Comparison of ENCODE assay signal across 2 cellular contexts in the genomic region with DNA sequence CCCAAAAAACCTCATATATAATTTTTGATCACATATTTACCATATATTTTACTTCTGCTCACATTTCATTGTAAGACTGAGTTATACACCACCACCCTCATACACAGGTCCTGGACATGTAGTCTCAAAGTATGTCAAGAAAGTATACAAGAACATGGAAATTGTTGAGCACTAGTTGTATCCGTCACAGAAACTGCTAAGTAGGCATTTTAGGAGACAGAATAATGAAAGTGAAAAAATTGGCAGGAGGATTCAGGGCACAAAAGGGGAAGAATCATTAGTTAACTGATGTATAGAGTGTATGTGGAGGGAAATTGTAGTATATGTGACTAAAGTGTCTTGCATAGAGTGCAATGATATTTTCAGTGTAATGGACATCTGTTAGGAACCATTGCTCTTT.
TF ChIP-seq lines count a peak whose summit lies in the region.

No MANE protein-coding gene starts in this region.

TF ChIP-seq in HepG2, 621 proteins besides CTCF, POLR2A, EP300 and RAD21:
- TF ChIP-seq MAFF (IDR thresholded peaks at IDR 0.05; ENCODE audit: low read depth, low read length) (peak; percentile 92), MAFK (conservative IDR thresholded peaks at IDR 0.05 in 1 of 2, IDR thresholded peaks at IDR 0.05 in 1 of 2; ENCODE audit: low read length in 2 of 2) (peak; percentile 92 to 94), ZMAT3 (CRISPR knock-in tag; conservative IDR thresholded peaks at IDR 0.05) (no peak)

TF ChIP-seq in K562, 482 proteins besides CTCF, POLR2A, EP300 and RAD21:
- TF ChIP-seq C11orf30 (IDR thresholded peaks at IDR 0.05; ENCODE audit: low read depth) (peak; percentile 80), NONO (IDR thresholded peaks at IDR 0.05; ENCODE audit: low read depth in 2 of 2, low read length in 1 of 2) (no peak), ZNF274 (IDR thresholded peaks at IDR 0.05; ENCODE audit: borderline replicate concordance, low read depth, low read length) (no peak), FOXP1 (CRISPR knock-in tag; IDR thresholded peaks at IDR 0.05) (no peak), LCOR (CRISPR knock-in tag; IDR thresholded peaks at IDR 0.05) (no peak), RNF2 (IDR thresholded peaks at IDR 0.05) (no peak), ELF2 (CRISPR knock-in tag; IDR thresholded peaks at IDR 0.05) (no peak), MAFK (IDR thresholded peaks at IDR 0.05; ENCODE audit: low read length) (peak; percentile 71), ZNF316 (IDR thresholded peaks at IDR 0.05) (peak; percentile 90), RAD51 (IDR thresholded peaks at IDR 0.05; ENCODE audit: borderline replicate concordance, low read depth) (no peak), YBX1 (IDR thresholded peaks at IDR 0.05) (no peak), ZNF175 (CRISPR knock-in tag; IDR thresholded peaks at IDR 0.05; ENCODE audit: low read depth) (no peak), MAFF (IDR thresholded peaks at IDR 0.05; ENCODE audit: low read length) (peak; percentile 79), ILF3 (IDR thresholded peaks at IDR 0.05; ENCODE audit: borderline replicate concordance) (no peak), SMARCA5 (IDR thresholded peaks at IDR 0.05) (no peak), CCNT2 (IDR thresholded peaks at IDR 0.05; ENCODE audit: borderline replicate concordance, extremely low read depth, insufficient read length, low read depth, low read length) (no peak), RBFOX2 (IDR thresholded peaks at IDR 0.05; ENCODE audit: low read depth, low read length) (no peak), MAFG (tag; conservative IDR thresholded peaks at IDR 0.05) (peak; percentile 75), FUS (optimal IDR thresholded peaks at IDR 0.05; ENCODE audit: low read depth, low read length) (no peak), ZNF584 (CRISPR knock-in tag; IDR thresholded peaks at IDR 0.05; ENCODE audit: low read depth) (no peak), KLF16 (IDR thresholded peaks at IDR 0.05) (no peak), ATF1 (CRISPR knock-in tag; IDR thresholded peaks at IDR 0.05) (no peak), ATF1 (tag; IDR thresholded peaks at IDR 0.05) (no peak)
- TF ChIP-seq, protein P1, sequence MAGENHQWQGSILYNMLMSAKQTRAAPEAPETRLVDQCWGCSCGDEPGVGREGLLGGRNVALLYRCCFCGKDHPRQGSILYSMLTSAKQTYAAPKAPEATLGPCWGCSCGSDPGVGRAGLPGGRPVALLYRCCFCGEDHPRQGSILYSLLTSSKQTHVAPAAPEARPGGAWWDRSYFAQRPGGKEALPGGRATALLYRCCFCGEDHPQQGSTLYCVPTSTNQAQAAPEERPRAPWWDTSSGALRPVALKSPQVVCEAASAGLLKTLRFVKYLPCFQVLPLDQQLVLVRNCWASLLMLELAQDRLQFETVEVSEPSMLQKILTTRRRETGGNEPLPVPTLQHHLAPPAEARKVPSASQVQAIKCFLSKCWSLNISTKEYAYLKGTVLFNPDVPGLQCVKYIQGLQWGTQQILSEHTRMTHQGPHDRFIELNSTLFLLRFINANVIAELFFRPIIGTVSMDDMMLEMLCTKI (IDR thresholded peaks at IDR 0.05; ENCODE audit: partially characterized antibody): no peak
- TF ChIP-seq, protein P2, sequence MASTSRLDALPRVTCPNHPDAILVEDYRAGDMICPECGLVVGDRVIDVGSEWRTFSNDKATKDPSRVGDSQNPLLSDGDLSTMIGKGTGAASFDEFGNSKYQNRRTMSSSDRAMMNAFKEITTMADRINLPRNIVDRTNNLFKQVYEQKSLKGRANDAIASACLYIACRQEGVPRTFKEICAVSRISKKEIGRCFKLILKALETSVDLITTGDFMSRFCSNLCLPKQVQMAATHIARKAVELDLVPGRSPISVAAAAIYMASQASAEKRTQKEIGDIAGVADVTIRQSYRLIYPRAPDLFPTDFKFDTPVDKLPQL (IDR thresholded peaks at IDR 0.05; ENCODE audit: extremely low read depth, insufficient read length): no peak
- TF ChIP-seq, protein P3, sequence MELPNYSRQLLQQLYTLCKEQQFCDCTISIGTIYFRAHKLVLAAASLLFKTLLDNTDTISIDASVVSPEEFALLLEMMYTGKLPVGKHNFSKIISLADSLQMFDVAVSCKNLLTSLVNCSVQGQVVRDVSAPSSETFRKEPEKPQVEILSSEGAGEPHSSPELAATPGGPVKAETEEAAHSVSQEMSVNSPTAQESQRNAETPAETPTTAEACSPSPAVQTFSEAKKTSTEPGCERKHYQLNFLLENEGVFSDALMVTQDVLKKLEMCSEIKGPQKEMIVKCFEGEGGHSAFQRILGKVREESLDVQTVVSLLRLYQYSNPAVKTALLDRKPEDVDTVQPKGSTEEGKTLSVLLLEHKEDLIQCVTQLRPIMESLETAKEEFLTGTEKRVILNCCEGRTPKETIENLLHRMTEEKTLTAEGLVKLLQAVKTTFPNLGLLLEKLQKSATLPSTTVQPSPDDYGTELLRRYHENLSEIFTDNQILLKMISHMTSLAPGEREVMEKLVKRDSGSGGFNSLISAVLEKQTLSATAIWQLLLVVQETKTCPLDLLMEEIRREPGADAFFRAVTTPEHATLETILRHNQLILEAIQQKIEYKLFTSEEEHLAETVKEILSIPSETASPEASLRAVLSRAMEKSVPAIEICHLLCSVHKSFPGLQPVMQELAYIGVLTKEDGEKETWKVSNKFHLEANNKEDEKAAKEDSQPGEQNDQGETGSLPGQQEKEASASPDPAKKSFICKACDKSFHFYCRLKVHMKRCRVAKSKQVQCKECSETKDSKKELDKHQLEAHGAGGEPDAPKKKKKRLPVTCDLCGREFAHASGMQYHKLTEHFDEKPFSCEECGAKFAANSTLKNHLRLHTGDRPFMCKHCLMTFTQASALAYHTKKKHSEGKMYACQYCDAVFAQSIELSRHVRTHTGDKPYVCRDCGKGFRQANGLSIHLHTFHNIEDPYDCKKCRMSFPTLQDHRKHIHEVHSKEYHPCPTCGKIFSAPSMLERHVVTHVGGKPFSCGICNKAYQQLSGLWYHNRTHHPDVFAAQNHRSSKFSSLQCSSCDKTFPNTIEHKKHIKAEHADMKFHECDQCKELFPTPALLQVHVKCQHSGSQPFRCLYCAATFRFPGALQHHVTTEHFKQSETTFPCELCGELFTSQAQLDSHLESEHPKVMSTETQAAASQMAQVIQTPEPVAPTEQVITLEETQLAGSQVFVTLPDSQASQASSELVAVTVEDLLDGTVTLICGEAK (IDR thresholded peaks at IDR 0.05): no peak
- TF ChIP-seq, protein P3 (CRISPR knock-in tag; IDR thresholded peaks at IDR 0.05): no peak
- TF ChIP-seq, protein P4, sequence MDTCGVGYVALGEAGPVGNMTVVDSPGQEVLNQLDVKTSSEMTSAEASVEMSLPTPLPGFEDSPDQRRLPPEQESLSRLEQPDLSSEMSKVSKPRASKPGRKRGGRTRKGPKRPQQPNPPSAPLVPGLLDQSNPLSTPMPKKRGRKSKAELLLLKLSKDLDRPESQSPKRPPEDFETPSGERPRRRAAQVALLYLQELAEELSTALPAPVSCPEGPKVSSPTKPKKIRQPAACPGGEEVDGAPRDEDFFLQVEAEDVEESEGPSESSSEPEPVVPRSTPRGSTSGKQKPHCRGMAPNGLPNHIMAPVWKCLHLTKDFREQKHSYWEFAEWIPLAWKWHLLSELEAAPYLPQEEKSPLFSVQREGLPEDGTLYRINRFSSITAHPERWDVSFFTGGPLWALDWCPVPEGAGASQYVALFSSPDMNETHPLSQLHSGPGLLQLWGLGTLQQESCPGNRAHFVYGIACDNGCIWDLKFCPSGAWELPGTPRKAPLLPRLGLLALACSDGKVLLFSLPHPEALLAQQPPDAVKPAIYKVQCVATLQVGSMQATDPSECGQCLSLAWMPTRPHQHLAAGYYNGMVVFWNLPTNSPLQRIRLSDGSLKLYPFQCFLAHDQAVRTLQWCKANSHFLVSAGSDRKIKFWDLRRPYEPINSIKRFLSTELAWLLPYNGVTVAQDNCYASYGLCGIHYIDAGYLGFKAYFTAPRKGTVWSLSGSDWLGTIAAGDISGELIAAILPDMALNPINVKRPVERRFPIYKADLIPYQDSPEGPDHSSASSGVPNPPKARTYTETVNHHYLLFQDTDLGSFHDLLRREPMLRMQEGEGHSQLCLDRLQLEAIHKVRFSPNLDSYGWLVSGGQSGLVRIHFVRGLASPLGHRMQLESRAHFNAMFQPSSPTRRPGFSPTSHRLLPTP (IDR thresholded peaks at IDR 0.05; ENCODE audit: borderline replicate concordance, extremely low read depth, insufficient read length): no peak
- TF ChIP-seq, protein P5, sequence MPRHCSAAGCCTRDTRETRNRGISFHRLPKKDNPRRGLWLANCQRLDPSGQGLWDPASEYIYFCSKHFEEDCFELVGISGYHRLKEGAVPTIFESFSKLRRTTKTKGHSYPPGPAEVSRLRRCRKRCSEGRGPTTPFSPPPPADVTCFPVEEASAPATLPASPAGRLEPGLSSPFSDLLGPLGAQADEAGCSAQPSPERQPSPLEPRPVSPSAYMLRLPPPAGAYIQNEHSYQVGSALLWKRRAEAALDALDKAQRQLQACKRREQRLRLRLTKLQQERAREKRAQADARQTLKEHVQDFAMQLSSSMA (CRISPR knock-in tag; IDR thresholded peaks at IDR 0.05): no peak
- TF ChIP-seq, protein P6, sequence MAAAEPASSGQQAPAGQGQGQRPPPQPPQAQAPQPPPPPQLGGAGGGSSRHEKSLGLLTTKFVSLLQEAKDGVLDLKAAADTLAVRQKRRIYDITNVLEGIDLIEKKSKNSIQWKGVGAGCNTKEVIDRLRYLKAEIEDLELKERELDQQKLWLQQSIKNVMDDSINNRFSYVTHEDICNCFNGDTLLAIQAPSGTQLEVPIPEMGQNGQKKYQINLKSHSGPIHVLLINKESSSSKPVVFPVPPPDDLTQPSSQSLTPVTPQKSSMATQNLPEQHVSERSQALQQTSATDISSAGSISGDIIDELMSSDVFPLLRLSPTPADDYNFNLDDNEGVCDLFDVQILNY (CRISPR knock-in tag; IDR thresholded peaks at IDR 0.05): no peak
